In the genomic region with DNA sequence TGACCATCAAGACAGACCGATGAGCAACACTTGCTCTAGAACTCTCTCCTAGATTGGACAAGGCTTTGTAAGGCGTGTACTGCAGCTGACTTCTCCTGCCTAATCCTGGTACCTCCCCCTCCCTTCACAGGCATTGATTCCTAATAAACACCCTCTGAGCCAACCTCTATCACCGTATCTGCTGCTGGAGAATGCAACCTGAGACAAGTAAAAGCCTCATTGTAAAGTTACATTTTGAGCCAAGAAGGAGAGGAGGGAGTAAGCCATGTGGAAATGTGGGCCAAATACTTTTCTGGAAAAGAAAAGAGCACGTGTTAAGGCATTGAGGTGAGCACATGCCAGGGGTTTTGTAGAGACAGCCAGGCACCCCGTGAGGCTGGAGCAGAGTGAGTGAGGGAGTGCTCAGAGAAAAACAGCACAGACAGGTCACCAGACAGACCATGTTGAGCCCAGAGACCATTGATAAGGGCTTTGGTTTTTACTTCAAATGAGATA, we compare ENCODE assay signal across 1 cellular context.
TF ChIP-seq lines count a peak whose summit lies in the region.

No MANE protein-coding gene starts in this region.

TF ChIP-seq in GM23338, 12 proteins besides CTCF, POLR2A, EP300 and RAD21:
- TF ChIP-seq EZH2phosphoT487 (IDR thresholded peaks at IDR 0.05; ENCODE audit: unreplicated experiment), result no peak
- TF ChIP-seq, protein P1, sequence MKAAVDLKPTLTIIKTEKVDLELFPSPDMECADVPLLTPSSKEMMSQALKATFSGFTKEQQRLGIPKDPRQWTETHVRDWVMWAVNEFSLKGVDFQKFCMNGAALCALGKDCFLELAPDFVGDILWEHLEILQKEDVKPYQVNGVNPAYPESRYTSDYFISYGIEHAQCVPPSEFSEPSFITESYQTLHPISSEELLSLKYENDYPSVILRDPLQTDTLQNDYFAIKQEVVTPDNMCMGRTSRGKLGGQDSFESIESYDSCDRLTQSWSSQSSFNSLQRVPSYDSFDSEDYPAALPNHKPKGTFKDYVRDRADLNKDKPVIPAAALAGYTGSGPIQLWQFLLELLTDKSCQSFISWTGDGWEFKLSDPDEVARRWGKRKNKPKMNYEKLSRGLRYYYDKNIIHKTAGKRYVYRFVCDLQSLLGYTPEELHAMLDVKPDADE (IDR thresholded peaks at IDR 0.05), result no peak
